ENCODE assay signal across 23 cellular contexts in genomic region chr2:234433201-234433600, GRCh38.
A peak's percentile ranks its signal among the peaks of the same experiment; 100 is the strongest.
DNase-seq lines count a peak whose midpoint lies in the region; ATAC-seq, FAIRE-seq and TF ChIP-seq lines count a peak whose summit lies in the region.
"Had no signal": no experiment of that assay in that cellular context is flagged by ENCODE, and none has a peak within 500 bp of the region (broad histone marks: within the 10 kb centered on the region; RNA-seq: fewer than 3 reads in every experiment).

No MANE protein-coding gene starts in this region.

- H2BK15ac ChIP-seq in IMR-90 (ENCODE audit: low read depth, low read length) (no peak overlapping the region; the same call in 1 of the 3 replicates), H1 (ENCODE audit: low read length) (no peak overlapping the region)

- TF ChIP-seq CTCF in IMR-90 (conservative IDR thresholded peaks at IDR 0.05; ENCODE audit: low read depth, low read length) (no peak), H1 (IDR thresholded peaks at IDR 0.05; ENCODE audit: control extremely low read depth in 1 of 3, insufficient read depth in 1 of 3, low read depth in 1 of 3, low read length in 3 of 3) (no peak), omental fat pad (IDR thresholded peaks at IDR 0.05) (no peak)

- H4K20me1 ChIP-seq in IMR-90 (ENCODE audit: insufficient read depth, low read length) (no peaks in the 10 kb centered on the region), H1 (replicated peaks in 1 of 2; ENCODE audit: control insufficient read depth in 1 of 2, insufficient read depth in 2 of 2, low read length in 2 of 2) (no peaks in the 10 kb centered on the region)
- H4K20me1 ChIP-seq: BLaER1 had no signal

- FAIRE-seq in H1 (lab: Jason Lieb, UNC): no peak
- FAIRE-seq: GM19239 had no signal

- H3K27me3 ChIP-seq in CD8-positive, alpha-beta memory T cell (ENCODE audit: insufficient read depth, low read length, poor library complexity, severe bottlenecking): no peaks in the 10 kb centered on the region
- no peaks in the 10 kb centered on the region for H3K27me3 ChIP-seq in IMR-90 (ENCODE audit: control insufficient read depth, insufficient read depth, low read length)
- peaks cover 0 to 6% (median 5%) of the 10 kb centered on the region in 4 experiments; a peak in 3 of 7 replicates for H3K27me3 ChIP-seq in H1 (replicated peaks in 1 of 4; ENCODE audit: control insufficient read depth in 3 of 4, extremely low read depth in 1 of 4, insufficient read depth in 3 of 4, low read length in 3 of 4)
- H3K27me3 ChIP-seq in right cardiac atrium (ENCODE audit: control insufficient read depth, insufficient read depth): no peaks in the 10 kb centered on the region
- H3K27me3 ChIP-seq: BLaER1 had no signal

- no peak overlapping the region; the same call in 1 of the 2 replicates for H3K4ac ChIP-seq in IMR-90 (ENCODE audit: low read depth, low read length)
- H3K4ac ChIP-seq in H1 (replicated peaks; ENCODE audit: insufficient read length, low read depth, low read length): no peak overlapping the region

- no peak overlapping the region for H3K4me3 Mint-ChIP-seq in CD8-positive, alpha-beta memory T cell
- no peak overlapping the region for H3K4me3 Mint-ChIP-seq in naive B cell
- H3K4me3 Mint-ChIP-seq: CD8-positive, alpha-beta T cell had no signal

- H4K5ac ChIP-seq in IMR-90 (ENCODE audit: low read depth, low read length) (no peak overlapping the region; the same call in 1 of the 2 replicates), H1 (ENCODE audit: insufficient read length, low read depth, low read length) (no peak overlapping the region)

- POLR2A ChIA-PET in CD8-positive, alpha-beta memory T cell (lab: Charles Lee): no interaction called here
- POLR2A ChIA-PET in IMR-90 (lab: Charles Lee; ENCODE audit: unreplicated experiment): no interaction called here
- POLR2A ChIA-PET in H1 (lab: Charles Lee; ENCODE audit: partially characterized antibody): no interaction called here

- no peaks in the 10 kb centered on the region for H3K9me3 Mint-ChIP-seq in CD8-positive, alpha-beta memory T cell
- no peaks in the 10 kb centered on the region for H3K9me3 Mint-ChIP-seq in naive B cell
- H3K9me3 Mint-ChIP-seq: CD8-positive, alpha-beta T cell had no signal

- H4K8ac ChIP-seq in IMR-90 (ENCODE audit: low read depth in 2 of 2, low read length in 2 of 2) (no peak overlapping the region), H1 (ENCODE audit: extremely low read depth, insufficient read depth, low read length) (no peak overlapping the region)

- H3K23ac ChIP-seq in IMR-90 (ENCODE audit: low read depth, low read length) (no peak overlapping the region), H1 (ENCODE audit: insufficient read length) (no peak overlapping the region)

- H3K79me2 ChIP-seq in H1 (ENCODE audit: control insufficient read depth in 1 of 2, insufficient read depth in 2 of 2, low read length in 2 of 2): no peaks in the 10 kb centered on the region

- H2BK120ac ChIP-seq in IMR-90 (ENCODE audit: low read depth, low read length): 0 out of 2 replicates have a peak overlapping the region, but pooled peaks have one; percentile 53
- H2BK120ac ChIP-seq in H1 (replicated peaks; ENCODE audit: low read depth, low read length): no peak overlapping the region

- H3K4me3 ChIP-seq in CD8-positive, alpha-beta memory T cell (ENCODE audit: low read length): no peak overlapping the region
- H3K4me3 ChIP-seq in IMR-90 (ENCODE audit: insufficient read depth, low read depth, low read length) (no peak overlapping the region), H1 (ENCODE audit: extremely low read depth in 1 of 4, insufficient read depth in 2 of 4, low read depth in 3 of 4, low read length in 4 of 4) (no peak overlapping the region), right cardiac atrium (ENCODE audit: low read length) (no peak overlapping the region)
- H3K4me3 ChIP-seq: BLaER1 had no signal

- H3K4me1 ChIP-seq in CD8-positive, alpha-beta memory T cell (ENCODE audit: insufficient read depth, low read length): peaks cover 48% of the 10 kb centered on the region
- H3K4me1 ChIP-seq in IMR-90 (ENCODE audit: control insufficient read depth, insufficient read depth, low read length) (peaks cover 2% of the 10 kb centered on the region; the same call in 1 of the 2 replicates), H1 (replicated peaks in 1 of 4; ENCODE audit: control insufficient read depth in 3 of 4, insufficient read depth in 4 of 4, low read length in 3 of 4) (peaks cover 0 to 9% (median 4%) of the 10 kb centered on the region in 4 experiments; a peak in 3 of 7 replicates), right cardiac atrium (ENCODE audit: control insufficient read depth, insufficient read depth, low read length) (peaks cover 2% of the 10 kb centered on the region)

- H3K36me3 Mint-ChIP-seq in CD8-positive, alpha-beta memory T cell: no peaks in the 10 kb centered on the region
- no peaks in the 10 kb centered on the region for H3K36me3 Mint-ChIP-seq in naive B cell
- H3K36me3 Mint-ChIP-seq: CD8-positive, alpha-beta T cell had no signal

- H2AK5ac ChIP-seq in IMR-90 (ENCODE audit: low read depth, low read length) (no peak overlapping the region), H1 (ENCODE audit: low read depth, low read length) (0 out of 2 replicates have a peak overlapping the region, but pooled peaks have one; percentile 29)

- H3K27ac ChIP-seq in CD8-positive, alpha-beta memory T cell (ENCODE audit: low read depth, low read length): no peak overlapping the region
- H3K27ac ChIP-seq in IMR-90 (ENCODE audit: insufficient read depth, low read length): no peak overlapping the region
- no peak overlapping the region for H3K27ac ChIP-seq in H1 (ENCODE audit: low read depth, low read length)
- H3K27ac ChIP-seq in right cardiac atrium (ENCODE audit: low read length): no peak overlapping the region
- H3K27ac ChIP-seq: BLaER1 had no signal

- H3K79me1 ChIP-seq in IMR-90 (ENCODE audit: low read depth in 1 of 2, low read length in 2 of 2) (no peaks in the 10 kb centered on the region), H1 (ENCODE audit: low read depth, low read length) (no peaks in the 10 kb centered on the region)

- H4K91ac ChIP-seq in IMR-90 (ENCODE audit: insufficient read depth, low read depth, low read length) (no peak overlapping the region), H1 (replicated peaks; ENCODE audit: insufficient read length, low read length) (no peak overlapping the region)

- peak overlapping the region in 5 of 8 donors; percentile 20 to 81 (median 52) for H3K27ac Mint-ChIP-seq in CD8-positive, alpha-beta memory T cell
- H3K27ac Mint-ChIP-seq in naive B cell: peak overlapping the region in 4 of 6 donors; percentile 19 to 55 (median 36)
- H3K27ac Mint-ChIP-seq: CD8-positive, alpha-beta T cell had no signal

- H3K18ac ChIP-seq in IMR-90 (ENCODE audit: low read depth, low read length): no peak overlapping the region
- no peak overlapping the region for H3K18ac ChIP-seq in H1 (ENCODE audit: extremely low read depth, low read length)

- dilution Hi-C loops in IMR-90 (cut with HindIII; ENCODE audit: low sequenced_read_pairs, unreplicated experiment): no loop called here

- TF ChIP-seq RAD21 in IMR-90 (IDR thresholded peaks at IDR 0.05; ENCODE audit: low read length): no peak
- no peak for TF ChIP-seq RAD21 in H1 (IDR thresholded peaks at IDR 0.05 in 1 of 2, conservative IDR thresholded peaks at IDR 0.05 in 1 of 2; ENCODE audit: low read depth in 2 of 2, low read length in 2 of 2)

- no peak for TF ChIP-seq EP300 in H1 (IDR thresholded peaks at IDR 0.05; ENCODE audit: borderline replicate concordance in 1 of 2, low read depth in 2 of 2, low read length in 2 of 2)

- no TSS peak for BruUV-seq in IMR-90 (replicated peaks; lab: Mats Ljungman, UMichigan)

- H3K27me3 Mint-ChIP-seq in CD8-positive, alpha-beta memory T cell: no peaks in the 10 kb centered on the region
- no peaks in the 10 kb centered on the region for H3K27me3 Mint-ChIP-seq in naive B cell

- H3K9me3 ChIP-seq in CD8-positive, alpha-beta memory T cell (ENCODE audit: low read length): no peaks in the 10 kb centered on the region
- no peaks in the 10 kb centered on the region for H3K9me3 ChIP-seq in IMR-90 (ENCODE audit: control insufficient read depth, insufficient read depth, low read length)
- no peaks in the 10 kb centered on the region for H3K9me3 ChIP-seq in H1 (ENCODE audit: insufficient read depth in 2 of 2, low read depth in 1 of 2, low read length in 1 of 2)
- H3K9me3 ChIP-seq in right cardiac atrium (ENCODE audit: control insufficient read depth, low read length): no peaks in the 10 kb centered on the region

- intact Hi-C loops in IMR-90 (cut with micrococcal nuclease) (no loop called here), right cardiac atrium (cut with DNase I) (no loop called here)

- no peaks in the 10 kb centered on the region for H3K36me3 ChIP-seq in CD8-positive, alpha-beta memory T cell (ENCODE audit: insufficient read depth, low read length)
- H3K36me3 ChIP-seq in IMR-90 (ENCODE audit: control insufficient read depth, insufficient read depth, low read length) (no peaks in the 10 kb centered on the region), H1 (ENCODE audit: control insufficient read depth in 2 of 4, insufficient read depth in 4 of 4, low read length in 3 of 4) (no peaks in the 10 kb centered on the region)
- H3K36me3 ChIP-seq: BLaER1 had no signal

- in situ Hi-C loops in IMR-90 (cut with MboI; ENCODE audit: low sequenced_read_pairs): no loop called here

- no peak overlapping the region for H2AFZ ChIP-seq in IMR-90 (replicated peaks; ENCODE audit: low read length, poor library complexity)
- no peak overlapping the region; the same call in 1 of the 2 replicates for H2AFZ ChIP-seq in H1 (ENCODE audit: low read length)

- H3K14ac ChIP-seq in IMR-90 (replicated peaks; ENCODE audit: low read depth, low read length) (no peak overlapping the region), H1 (ENCODE audit: insufficient read length) (no peak overlapping the region)

- TF ChIP-seq POLR2A in IMR-90 (IDR thresholded peaks at IDR 0.05; ENCODE audit: low read depth, low read length): no peak
- no peak for TF ChIP-seq POLR2A in H1 (IDR thresholded peaks at IDR 0.05; ENCODE audit: control extremely low read depth in 1 of 2, low read depth in 2 of 2, low read length in 2 of 2)

- CTCF ChIA-PET in CD8-positive, alpha-beta memory T cell (lab: Charles Lee): interaction anchor here (1.1 to 1.7 kb wide), 3 partner anchors 11 to 33 kb away, joined by 3 to 6 read pairs (median 4); no protein-coding TSS in a partner anchor
- CTCF ChIA-PET in IMR-90 (lab: Yijun Ruan, JAX): interaction anchor here (1.0 kb wide), 1 partner anchor 15 kb away, joined by 3 read pairs; no protein-coding TSS in a partner anchor
- CTCF ChIA-PET in H1 (lab: Charles Lee; ENCODE audit: partially characterized antibody): interaction anchor here (0.6 to 1.2 kb wide), 2 partner anchors 53 to 789 kb away, joined by 4 read pairs; no protein-coding TSS in a partner anchor

- ATAC-seq in IMR-90 (ENCODE audit: low read depth) (no peak), naive B cell (ENCODE audit: low read depth in 2 of 2) (no peak), omental fat pad (ENCODE audit: low FRiP score) (no peak), right cardiac atrium (no peak), HG02571 (IDR thresholded peaks at IDR 0.05; ENCODE audit: unreplicated experiment) (no peak), GM21576 (IDR thresholded peaks at IDR 0.05; ENCODE audit: unreplicated experiment) (no peak)
- ATAC-seq: CD8-positive, alpha-beta T cell; SK-N-SH treated with all-trans-retinoic acid at 6 μM for 48 hours had no signal

- no peaks in the 10 kb centered on the region; the same call in 1 of the 2 replicates for H3K9me1 ChIP-seq in IMR-90 (ENCODE audit: insufficient read depth, low read length)

- H3K23me2 ChIP-seq in H1 (ENCODE audit: low read depth, low read length): no peaks in the 10 kb centered on the region

- H3K4me1 Mint-ChIP-seq in CD8-positive, alpha-beta memory T cell: peaks cover 56 to 84% (median 62%) of the 10 kb centered on the region in 3 donors
- peaks cover 39 to 63% (median 54%) of the 10 kb centered on the region in 3 donors for H3K4me1 Mint-ChIP-seq in naive B cell

- H3K56ac ChIP-seq in IMR-90 (ENCODE audit: extremely low read depth, insufficient read depth, low read length) (no peak overlapping the region), H1 (replicated peaks; ENCODE audit: insufficient read length, low read depth, low read length) (no peak overlapping the region)

- H3K4me2 ChIP-seq in IMR-90 (ENCODE audit: low read depth, low read length) (no peak overlapping the region), H1 (ENCODE audit: insufficient read depth in 1 of 2, low read depth in 2 of 2, low read length in 2 of 2) (no peak overlapping the region)
- H3K4me2 ChIP-seq: BLaER1 had no signal

- H3K9ac ChIP-seq in IMR-90 (ENCODE audit: low read depth, low read length): no peak overlapping the region
- H3K9ac ChIP-seq in H1 (replicated peaks in 1 of 4; ENCODE audit: extremely low read depth in 1 of 4, low read depth in 3 of 4, low read length in 3 of 4): no peak overlapping the region
- H3K9ac ChIP-seq: BLaER1 had no signal

- H2BK12ac ChIP-seq in H1 (ENCODE audit: low read depth, low read length): no peak overlapping the region; the same call in 1 of the 2 replicates

- peak overlapping the region; percentile 8; the same call in 1 of the 2 replicates for H2BK20ac ChIP-seq in IMR-90 (ENCODE audit: low read depth, low read length)
- H2BK20ac ChIP-seq in H1 (ENCODE audit: low read length): peak overlapping the region; percentile 43; the same call in 1 of the 2 replicates

- DNase-seq in CD8-positive, alpha-beta memory T cell: no peak
- no peak for DNase-seq in IMR-90
- DNase-seq in H1 (ENCODE audit: low read depth in 1 of 2, low spot score in 2 of 2): no peak
- no peak for DNase-seq in naive B cell
- DNase-seq in omental fat pad (ENCODE audit: low spot score): no peak
- no peak for DNase-seq in right cardiac atrium
- DNase-seq: Calu3; CD8-positive, alpha-beta T cell; DMS153; GF-D8; KG1; NCI-H1092 treated with DMSO at 0.1 percent for 48 hours; NCI-H1436 treated with DMSO at 0.1 percent for 48 hours; NCI-H2029; NCI-H226; NCI-H510A treated with DMSO at 0.1 percent for 48 hours; NCI-H774; NK-92 treated with Interleukin-12 subunit alpha and Interleukin-12 subunit beta, amount 100 ng/mL, for 24 hours had no signal

- no CpG with 5 or more reads among the region's 3 CpGs for WGBS in IMR-90 (ENCODE audit: extremely low coverage in 2 of 2, insufficient read length in 1 of 2), 2 experiments
- 88% methylated on average over 3 of the region's 3 CpGs; no CpG with 5 or more reads in 1 of the 2 experiments for WGBS in H1 (ENCODE audit: extremely low coverage in 1 of 2, insufficient coverage in 1 of 2, insufficient read length in 1 of 2, insufficient replicate concordance in 2 of 2, low coverage in 1 of 2, low lambda C conversion rate in 2 of 2, missing lambda C conversion rate in 1 of 2), 2 experiments
- 55% methylated on average over 3 of the region's 3 CpGs for WGBS in right cardiac atrium

- H2BK5ac ChIP-seq in IMR-90 (ENCODE audit: low read depth, low read length, poor library complexity, severe bottlenecking): no peak overlapping the region
- no peak overlapping the region for H2BK5ac ChIP-seq in H1 (ENCODE audit: low read depth, low read length)

- no peak overlapping the region for H2AK9ac ChIP-seq in IMR-90 (replicated peaks; ENCODE audit: low read depth, low read length, poor library complexity)
